8 cellular contexts compared by ENCODE assay signal in the genomic region with DNA sequence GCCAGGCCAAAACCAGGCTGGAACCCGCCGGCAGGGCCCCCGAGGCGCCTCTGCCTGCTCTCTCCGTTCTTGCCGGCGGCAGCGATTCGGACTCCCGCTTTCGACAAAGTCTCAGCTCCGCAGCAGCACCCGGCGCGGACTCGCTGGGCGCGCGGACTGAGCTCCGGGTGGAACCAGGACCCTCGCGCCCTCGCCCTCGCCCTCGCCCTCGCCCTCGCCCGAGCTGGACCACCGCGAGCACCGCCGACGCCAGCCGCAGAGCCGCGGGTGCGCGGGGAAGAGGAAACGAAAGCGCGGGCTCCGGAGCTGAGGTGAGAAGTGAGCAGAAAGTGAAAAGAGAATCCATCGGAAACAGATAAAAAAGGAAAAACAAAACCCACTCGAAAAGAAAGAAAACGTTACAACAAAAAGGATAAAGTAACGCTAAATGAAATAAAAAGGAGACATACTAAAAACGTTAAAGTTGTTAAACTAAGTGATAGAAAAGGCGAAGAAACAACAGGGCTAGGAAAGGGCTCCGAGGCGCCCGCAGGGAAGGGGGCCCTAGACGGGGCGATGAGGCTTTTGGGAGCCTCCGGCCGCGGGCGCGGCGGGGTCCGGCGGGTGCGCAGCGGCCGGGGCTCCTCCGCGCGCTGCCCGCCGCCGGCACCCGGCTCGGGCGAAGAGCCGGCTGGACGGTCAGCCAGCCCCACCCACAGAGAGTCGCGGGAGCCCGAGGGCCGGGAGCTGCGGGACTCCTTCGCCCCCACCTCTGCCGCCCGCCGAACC.
A peak's percentile ranks its signal among the peaks of the same experiment; 100 is the strongest.
DNase-seq lines count a peak whose midpoint lies in the region; ATAC-seq and TF ChIP-seq lines count a peak whose summit lies in the region.
"Had no signal": no experiment of that assay in that cellular context is flagged by ENCODE, and none has a peak within 500 bp of the region (broad histone marks: within the 10 kb centered on the region; RNA-seq: fewer than 3 reads in every experiment).

No MANE protein-coding gene starts in this region.

- H3K27me3 ChIP-seq in MM.1S (replicated peaks; ENCODE audit: insufficient read depth, low read length): peaks cover 96% of the 10 kb centered on the region
- H3K27me3 ChIP-seq in stomach: peaks cover 57 to 100% (median 98%) of the 10 kb centered on the region in 3 donors

- H3K9ac ChIP-seq in MM.1S (ENCODE audit: low read length): no peak overlapping the region

- intact Hi-C loops in stomach (cut with DNase I; ENCODE audit: low total_unique reads): no loop called here

- peaks cover 46% of the 10 kb centered on the region for H3K4me1 Mint-ChIP-seq in activated T-cell treated with anti-CD3 and anti-CD28 coated beads, Interleukin-2, amount 50 U/mL, for 72 hours (ENCODE audit: low read depth)

- H3K9me3 ChIP-seq in MM.1S (replicated peaks; ENCODE audit: insufficient read depth, low read length) (no peaks in the 10 kb centered on the region), stomach (no peaks in the 10 kb centered on the region)

- no peaks in the 10 kb centered on the region for H4K20me1 ChIP-seq in MM.1S (ENCODE audit: insufficient read depth, low read length)

- ATAC-seq in activated T-cell treated with anti-CD3 and anti-CD28 coated beads, Interleukin-2, amount 50 U/mL, for 72 hours (replicated peaks in 1 of 2): peak; percentile 16 to 32
- ATAC-seq in HG02642 (IDR thresholded peaks at IDR 0.05; ENCODE audit: poor library complexity, unreplicated experiment) (no peak), GM19467 (IDR thresholded peaks at IDR 0.05; ENCODE audit: unreplicated experiment) (no peak)

- no peaks in the 10 kb centered on the region for H3K9me2 ChIP-seq in MM.1S (replicated peaks; ENCODE audit: insufficient read depth, low read length)

- H3K4me1 ChIP-seq in MM.1S (ENCODE audit: low read length) (peaks cover 24% of the 10 kb centered on the region), stomach (peaks cover 16 to 20% (median 18%) of the 10 kb centered on the region in 4 donors)

- H3K27ac Mint-ChIP-seq in activated T-cell treated with anti-CD3 and anti-CD28 coated beads, Interleukin-2, amount 50 U/mL, for 72 hours: peak overlapping the region; percentile 20

- no peak for TF ChIP-seq CTCF in MM.1S (IDR thresholded peaks at IDR 0.05; ENCODE audit: low read length)
- no peak for TF ChIP-seq CTCF in stomach (IDR thresholded peaks at IDR 0.05)

- WGBS in stomach, 5 donors: 3 to 5% (median 4%) methylated on average over 35 to 82 of the region's 84 CpGs

- H3F3A ChIP-seq in MM.1S (ENCODE audit: insufficient read depth, low read length): peaks cover 12% of the 10 kb centered on the region

- peak overlapping the region; percentile 58; the same call in 1 of the 2 replicates for H3K4me2 ChIP-seq in MM.1S (ENCODE audit: low read depth, low read length)

- no peaks in the 10 kb centered on the region for H3K79me2 ChIP-seq in MM.1S (ENCODE audit: low read length)

- no peak overlapping the region for H2AFZ ChIP-seq in MM.1S (ENCODE audit: low read length)

- peaks cover 98% of the 10 kb centered on the region for H3K27me3 Mint-ChIP-seq in activated T-cell treated with anti-CD3 and anti-CD28 coated beads, Interleukin-2, amount 50 U/mL, for 72 hours (ENCODE audit: low read depth)

- peak overlapping the region; percentile 31 for H3K4me3 ChIP-seq in MM.1S (ENCODE audit: low read length)
- peak overlapping the region; percentile 29 to 58 (median 42) for H3K4me3 ChIP-seq in stomach

- H3K4me3 Mint-ChIP-seq in activated T-cell treated with anti-CD3 and anti-CD28 coated beads, Interleukin-2, amount 50 U/mL, for 72 hours: peak overlapping the region; percentile 69 to 78

- H3K27ac ChIP-seq in MM.1S (ENCODE audit: low read length) (no peak overlapping the region), stomach (no peak overlapping the region)

- no peak for TF ChIP-seq EP300 in stomach (IDR thresholded peaks at IDR 0.05)

- DNase-seq in MM.1S (no peak), inferior parietal cortex (ENCODE audit: extremely low spot score) (peak; percentile 34), stomach (peak; percentile 34), foreskin melanocyte (no peak)
- peak in 1 of 2 donors; percentile 25 for DNase-seq in activated T-cell treated with anti-CD3 and anti-CD28 coated beads, Interleukin-2, amount 50 U/mL, for 72 hours
- DNase-seq: activated CD4-positive, CD25-positive, alpha-beta regulatory T cell treated with anti-CD3 and anti-CD28 coated beads, Interleukin-2, amount 50 U/mL, for 72 hours had no signal

- TF ChIP-seq POLR2A in stomach (IDR thresholded peaks at IDR 0.05): no peak

- peaks cover 2 to 6% of the 10 kb centered on the region in 2 donors for H3K36me3 Mint-ChIP-seq in activated T-cell treated with anti-CD3 and anti-CD28 coated beads, Interleukin-2, amount 50 U/mL, for 72 hours (ENCODE audit: insufficient read depth in 2 of 2)

- H3K9me3 Mint-ChIP-seq in activated T-cell treated with anti-CD3 and anti-CD28 coated beads, Interleukin-2, amount 50 U/mL, for 72 hours: no peaks in the 10 kb centered on the region

- H3K36me3 ChIP-seq in MM.1S (replicated peaks; ENCODE audit: insufficient read depth, low read length): no peaks in the 10 kb centered on the region
- H3K36me3 ChIP-seq in stomach: no peaks in the 10 kb centered on the region

Comparison
In these comparisons a context has a peak if more than half of its experiments do, and no peak if none do; other contexts are left out.
1. DNase-seq: peak in inferior parietal cortex (single experiment) and stomach (single experiment); none in MM.1S (single experiment) and foreskin melanocyte (single experiment).
2. ATAC-seq: peak in activated T-cell treated with anti-CD3 and anti-CD28 coated beads, Interleukin-2, amount 50 U/mL, for 72 hours (2 of 2); none in HG02642 (single experiment) and GM19467 (single experiment).